22 cellular contexts compared by ENCODE assay signal in genomic region chr1:201264072-201264471, GRCh38. TPM values are rescaled to one million over a fixed set of nuclear protein-coding genes. Genes with fewer than 3 reads are reported as not detected.
DNase-seq lines count a peak whose midpoint lies in the region; ATAC-seq, FAIRE-seq and TF ChIP-seq lines count a peak whose summit lies in the region.
"Had no signal": no experiment of that assay in that cellular context is flagged by ENCODE, and none has a peak within 500 bp of the region (broad histone marks: within the 10 kb centered on the region; RNA-seq: fewer than 3 reads in every experiment).

No MANE protein-coding gene starts in this region.

- no peaks in the 10 kb centered on the region for H3K9me3 ChIP-seq in right atrium auricular region
- H3K9me3 ChIP-seq: BLaER1 had no signal

- H3K27me3 ChIP-seq in right atrium auricular region, result no peaks in the 10 kb centered on the region
- no peaks in the 10 kb centered on the region for H3K27me3 ChIP-seq in bronchial epithelial cell (ENCODE audit: control insufficient read depth, insufficient read depth, low read length)

- H3K4me3 ChIP-seq in right atrium auricular region, result no peak overlapping the region
- no peak overlapping the region for H3K4me3 ChIP-seq in bronchial epithelial cell (ENCODE audit: low read depth, low read length)
- H3K4me3 ChIP-seq: BLaER1 had no signal

- H3K27ac Mint-ChIP-seq in type B pancreatic cell, result no peak overlapping the region
- H3K27ac Mint-ChIP-seq: CD8-positive, alpha-beta T cell; IgD-negative memory B cell had no signal

- TF ChIP-seq CTCF in right atrium auricular region (IDR thresholded peaks at IDR 0.05), result no peak
- TF ChIP-seq CTCF in bronchial epithelial cell (IDR thresholded peaks at IDR 0.05; ENCODE audit: insufficient read depth, low read length, severe bottlenecking), result no peak
- TF ChIP-seq CTCF in type B pancreatic cell (conservative IDR thresholded peaks at IDR 0.05), result no peak
- no peak for TF ChIP-seq CTCF in GM20000 (IDR thresholded peaks at IDR 0.05; ENCODE audit: extremely low read depth, missing control alignments)

- H3K4me1 ChIP-seq in right atrium auricular region, result peaks cover 0 to 20% of the 10 kb centered on the region in 2 donors

- no peaks in the 10 kb centered on the region for H3K9me3 Mint-ChIP-seq in type B pancreatic cell
- H3K9me3 Mint-ChIP-seq: CD8-positive, alpha-beta T cell; IgD-negative memory B cell had no signal

- H3K36me3 ChIP-seq in right atrium auricular region (no peaks in the 10 kb centered on the region), bronchial epithelial cell (ENCODE audit: control insufficient read depth, insufficient read depth, low read length) (no peaks in the 10 kb centered on the region)
- H3K36me3 ChIP-seq: BLaER1 had no signal

- no peak overlapping the region for H3K4me3 Mint-ChIP-seq in type B pancreatic cell
- H3K4me3 Mint-ChIP-seq: CD8-positive, alpha-beta T cell; IgD-negative memory B cell had no signal

- H3K27me3 Mint-ChIP-seq in type B pancreatic cell, result peaks cover 48% of the 10 kb centered on the region

- H3K27ac ChIP-seq in right atrium auricular region, result no peak overlapping the region
- H3K27ac ChIP-seq: BLaER1 had no signal

- DNase-seq in right atrium auricular region (ENCODE audit: low spot score) (peak; percentile 40), Right ventricle myocardium superior (no peak), bronchial epithelial cell (ENCODE audit: low read depth) (no peak), mesenteric fat pad (ENCODE audit: low spot score) (peak; percentile 45), type B pancreatic cell (ENCODE audit: extremely low spot score, unreplicated experiment) (peak; percentile 37), GM20000 (ENCODE audit: low spot score) (no peak), NCI-H1930 (lab: John Stamatoyannopoulos, UW) (no peak)
- DNase-seq: DMS79; HCEC 1CT; NCI-H1105 treated with DMSO at 0.1 percent for 48 hours; NCI-H1694 treated with DMSO at 0.1 percent for 48 hours; NCI-H345; NCI-H526 treated with DMSO at 0.1 percent for 48 hours; NK-92 treated with Interleukin-12 subunit alpha and Interleukin-12 subunit beta, amount 100 ng/mL, for 24 hours had no signal

- H3K36me3 Mint-ChIP-seq in type B pancreatic cell, result no peaks in the 10 kb centered on the region
- H3K36me3 Mint-ChIP-seq: CD8-positive, alpha-beta T cell; IgD-negative memory B cell had no signal

- no peaks in the 10 kb centered on the region for H3K4me1 Mint-ChIP-seq in type B pancreatic cell (ENCODE audit: unreplicated experiment)

- peak; percentile 40 for FAIRE-seq in bronchial epithelial cell (lab: Jason Lieb, UNC)
- FAIRE-seq: D721Med had no signal

- intact Hi-C loops in Right ventricle myocardium superior (cut with DNase I), result loop anchor here (5.0 kb wide), 1 partner anchor 38 kb away; no protein-coding TSS in a partner anchor

- no peak for ATAC-seq in Right ventricle myocardium superior (ENCODE audit: poor library complexity)
- ATAC-seq: CD8-positive, alpha-beta T cell had no signal

RNA-seq across cellular contexts. Expression of gene PKP1, which starts 19.2 kb away (rescaled TPM):
- total RNA-seq in right atrium auricular region (1 to 10 TPM in 1 of 2 donors, not detected in 1; 2.3 TPM), Right ventricle myocardium superior (0.08 TPM), bronchial epithelial cell (117 and 337 TPM in 2 replicates), mesenteric fat pad (11.5 TPM), type B pancreatic cell (ENCODE audit: low replicate concordance) (7.6 and 30.7 TPM in 2 replicates)
- total RNA-seq: CD8-positive, alpha-beta T cell; HT1080; LHCN-M2; OCI-LY7; SK-MEL-5 had no signal

Comparison
In these comparisons a context has a peak if more than half of its experiments do, and no peak if none do; other contexts are left out.
1. DNase-seq: peak in right atrium auricular region (single experiment), mesenteric fat pad (single experiment) and type B pancreatic cell (single experiment); none in Right ventricle myocardium superior (single experiment), bronchial epithelial cell (single experiment), GM20000 (single experiment) and NCI-H1930 (0 of 2).